In the genomic region with DNA sequence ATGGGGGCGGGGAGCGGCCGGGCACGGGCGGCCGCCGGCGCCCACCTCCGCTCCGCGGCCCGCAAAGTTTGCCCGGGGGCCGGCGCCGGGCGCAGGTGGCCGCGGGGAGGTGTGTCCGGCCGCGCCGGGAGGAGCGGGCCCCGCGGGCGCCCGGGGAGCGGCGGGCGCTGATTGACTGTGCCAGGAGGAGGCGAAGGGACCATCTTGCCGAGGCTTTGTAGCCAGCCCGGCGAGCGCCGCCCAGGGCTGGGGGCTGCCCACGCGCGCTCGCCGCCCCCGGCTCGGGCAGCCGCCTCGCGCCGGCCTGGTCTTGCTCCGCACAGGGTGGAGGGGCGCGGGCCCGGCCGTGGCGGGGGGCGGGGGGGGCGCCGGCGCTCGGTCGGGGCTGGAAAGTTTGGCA, we compare ENCODE assay signal across 9 cellular contexts. TPM values are rescaled to one million over a fixed set of nuclear protein-coding genes. Genes with fewer than 3 reads are reported as not detected.
A peak's percentile ranks its signal among the peaks of the same experiment; 100 is the strongest.
DNase-seq lines count a peak whose midpoint lies in the region; ATAC-seq and TF ChIP-seq lines count a peak whose summit lies in the region.
"Had no signal": no experiment of that assay in that cellular context is flagged by ENCODE, and none has a peak within 500 bp of the region (broad histone marks: within the 10 kb centered on the region; RNA-seq: fewer than 3 reads in every experiment).

No MANE protein-coding gene starts in this region.

- no peak overlapping the region for H3K27ac Mint-ChIP-seq in activated naive CD8-positive, alpha-beta T cell treated with anti-CD3 and anti-CD28 coated beads for 36 hours
- no peak overlapping the region for H3K27ac Mint-ChIP-seq in activated naive CD8-positive, alpha-beta T cell treated with anti-CD3 and anti-CD28 coated beads, Interleukin-2, amount 50 U/mL, for 24 hours
- no peak overlapping the region for H3K27ac Mint-ChIP-seq in WTC11
- H3K27ac Mint-ChIP-seq in CD8-positive, alpha-beta T cell = no peak overlapping the region

- 0% methylated on average over 7 of the region's 60 CpGs; no CpG with 5 or more reads in 1 of the 2 donors for WGBS in transverse colon (ENCODE audit: low coverage in 1 of 2), 2 donors

- H3K27ac ChIP-seq in transverse colon = peak overlapping the region; percentile 73 to 80 (median 76)
- H3K27ac ChIP-seq in CD8-positive, alpha-beta T cell (ENCODE audit: low read depth, low read length) = no peak overlapping the region

- peaks cover 4% of the 10 kb centered on the region for H3K27me3 ChIP-seq in transverse colon
- peaks cover 13% of the 10 kb centered on the region for H3K27me3 ChIP-seq in CD8-positive, alpha-beta T cell (ENCODE audit: insufficient read depth, low read length)

- H3K9me3 ChIP-seq in transverse colon = no peaks in the 10 kb centered on the region
- no peaks in the 10 kb centered on the region for H3K9me3 ChIP-seq in CD8-positive, alpha-beta T cell (ENCODE audit: low read length)

- CTCF ChIA-PET in WTC11 (lab: Charles Lee) = interaction anchor here (0.9 to 1.2 kb wide), 2 partner anchors 12 to 253 kb away, joined by 3 to 5 read pairs; no protein-coding TSS in a partner anchor
- CTCF ChIA-PET in CD8-positive, alpha-beta T cell (lab: Charles Lee) = no interaction called here

- no peak for TF ChIP-seq POLR2A in transverse colon (IDR thresholded peaks at IDR 0.05)

- intact Hi-C loops in left colon (cut with DNase I, micrococcal nuclease) (no loop called here), transverse colon (cut with DNase I; ENCODE audit: low total_unique reads) (no loop called here)
- intact Hi-C loops in CD8-positive, alpha-beta T cell (cut with DNase I, micrococcal nuclease) = no loop called here

- H3K36me3 ChIP-seq in transverse colon = no peaks in the 10 kb centered on the region
- no peaks in the 10 kb centered on the region for H3K36me3 ChIP-seq in CD8-positive, alpha-beta T cell (ENCODE audit: insufficient read depth, low read length)

- DNase-seq in activated naive CD8-positive, alpha-beta T cell treated with anti-CD3 and anti-CD28 coated beads for 36 hours = peak; percentile 9
- DNase-seq in activated naive CD8-positive, alpha-beta T cell treated with anti-CD3 and anti-CD28 coated beads, Interleukin-2, amount 50 U/mL, for 24 hours = no peak
- DNase-seq in WTC11 (ENCODE audit: low spot score) (no peak), left colon (no peak), transverse colon (no peak), cerebellar nuclear complex (lab: John Stamatoyannopoulos, UW) (no peak)
- DNase-seq in CD8-positive, alpha-beta T cell = no peak

- H3K4me1 ChIP-seq in transverse colon = peaks cover 3 to 38% (median 28%) of the 10 kb centered on the region in 4 donors
- no peaks in the 10 kb centered on the region for H3K4me1 ChIP-seq in CD8-positive, alpha-beta T cell (ENCODE audit: insufficient read depth, low read length)

- H3K9me3 Mint-ChIP-seq in activated naive CD8-positive, alpha-beta T cell treated with anti-CD3 and anti-CD28 coated beads for 36 hours = no peaks in the 10 kb centered on the region
- no peaks in the 10 kb centered on the region for H3K9me3 Mint-ChIP-seq in activated naive CD8-positive, alpha-beta T cell treated with anti-CD3 and anti-CD28 coated beads, Interleukin-2, amount 50 U/mL, for 24 hours
- H3K9me3 Mint-ChIP-seq in WTC11 = no peaks in the 10 kb centered on the region
- no peaks in the 10 kb centered on the region for H3K9me3 Mint-ChIP-seq in CD8-positive, alpha-beta T cell

- TF ChIP-seq EP300 in transverse colon (IDR thresholded peaks at IDR 0.05; ENCODE audit: low read depth) = no peak

- POLR2A ChIA-PET in WTC11 (lab: Charles Lee) = no interaction called here
- POLR2A ChIA-PET in CD8-positive, alpha-beta T cell (lab: Charles Lee) = no interaction called here

- in situ Hi-C loops in transverse colon (cut with MboI; ENCODE audit: low pct_ligation_motif_present in 1 of 4, low pct_unique_long_range_greater_than_20kb in 1 of 4, low sequenced_read_pairs in 3 of 4) = loop anchor here in 1 of 4 donors (25.0 kb wide), 1 partner anchor 151 kb away; no protein-coding TSS in a partner anchor

- no peak for TF ChIP-seq CTCF in WTC11 (IDR thresholded peaks at IDR 0.05)
- TF ChIP-seq CTCF in transverse colon (IDR thresholded peaks at IDR 0.05) = no peak
- TF ChIP-seq CTCF in CD8-positive, alpha-beta T cell (IDR thresholded peaks at IDR 0.05) = no peak

- ATAC-seq in activated naive CD8-positive, alpha-beta T cell treated with anti-CD3 and anti-CD28 coated beads, Interleukin-2, amount 50 U/mL, for 24 hours = no peak
- ATAC-seq in WTC11 (peak; percentile 17), left colon (peak; percentile 6), HG03432 (IDR thresholded peaks at IDR 0.05; ENCODE audit: unreplicated experiment) (no peak)
- ATAC-seq in CD8-positive, alpha-beta T cell = no peak

- no peak overlapping the region for H3K4me3 Mint-ChIP-seq in activated naive CD8-positive, alpha-beta T cell treated with anti-CD3 and anti-CD28 coated beads for 36 hours
- H3K4me3 Mint-ChIP-seq in activated naive CD8-positive, alpha-beta T cell treated with anti-CD3 and anti-CD28 coated beads, Interleukin-2, amount 50 U/mL, for 24 hours = no peak overlapping the region
- no peak overlapping the region for H3K4me3 Mint-ChIP-seq in WTC11
- no peak overlapping the region for H3K4me3 Mint-ChIP-seq in CD8-positive, alpha-beta T cell

- peaks cover 5% of the 10 kb centered on the region for H3K4me1 Mint-ChIP-seq in activated naive CD8-positive, alpha-beta T cell treated with anti-CD3 and anti-CD28 coated beads for 36 hours
- peaks cover 12% of the 10 kb centered on the region for H3K4me1 Mint-ChIP-seq in activated naive CD8-positive, alpha-beta T cell treated with anti-CD3 and anti-CD28 coated beads, Interleukin-2, amount 50 U/mL, for 24 hours
- 0 out of 2 replicates have a peak, but pooled peaks cover 10% of the 10 kb centered on the region for H3K4me1 Mint-ChIP-seq in WTC11
- H3K4me1 Mint-ChIP-seq in CD8-positive, alpha-beta T cell (ENCODE audit: low read depth) = peaks cover 6% of the 10 kb centered on the region

- peak overlapping the region; percentile 37 to 64 (median 58) for H3K4me3 ChIP-seq in transverse colon
- H3K4me3 ChIP-seq in CD8-positive, alpha-beta T cell (ENCODE audit: low read depth, low read length) = no peak overlapping the region

- H3K36me3 Mint-ChIP-seq in activated naive CD8-positive, alpha-beta T cell treated with anti-CD3 and anti-CD28 coated beads for 36 hours = no peaks in the 10 kb centered on the region
- no peaks in the 10 kb centered on the region for H3K36me3 Mint-ChIP-seq in activated naive CD8-positive, alpha-beta T cell treated with anti-CD3 and anti-CD28 coated beads, Interleukin-2, amount 50 U/mL, for 24 hours (ENCODE audit: low read depth)
- no peaks in the 10 kb centered on the region for H3K36me3 Mint-ChIP-seq in WTC11
- H3K36me3 Mint-ChIP-seq in CD8-positive, alpha-beta T cell = no peaks in the 10 kb centered on the region

- peaks cover 73% of the 10 kb centered on the region for H3K27me3 Mint-ChIP-seq in activated naive CD8-positive, alpha-beta T cell treated with anti-CD3 and anti-CD28 coated beads for 36 hours
- H3K27me3 Mint-ChIP-seq in activated naive CD8-positive, alpha-beta T cell treated with anti-CD3 and anti-CD28 coated beads, Interleukin-2, amount 50 U/mL, for 24 hours = peaks cover 70% of the 10 kb centered on the region
- H3K27me3 Mint-ChIP-seq in WTC11 (ENCODE audit: low read depth) = peaks cover 29% of the 10 kb centered on the region
- peaks cover 64% of the 10 kb centered on the region for H3K27me3 Mint-ChIP-seq in CD8-positive, alpha-beta T cell (ENCODE audit: low read depth)

TF ChIP-seq in WTC11, 78 proteins besides CTCF, POLR2A, EP300 and RAD21 (continues in another document):
- TF ChIP-seq, protein P1, sequence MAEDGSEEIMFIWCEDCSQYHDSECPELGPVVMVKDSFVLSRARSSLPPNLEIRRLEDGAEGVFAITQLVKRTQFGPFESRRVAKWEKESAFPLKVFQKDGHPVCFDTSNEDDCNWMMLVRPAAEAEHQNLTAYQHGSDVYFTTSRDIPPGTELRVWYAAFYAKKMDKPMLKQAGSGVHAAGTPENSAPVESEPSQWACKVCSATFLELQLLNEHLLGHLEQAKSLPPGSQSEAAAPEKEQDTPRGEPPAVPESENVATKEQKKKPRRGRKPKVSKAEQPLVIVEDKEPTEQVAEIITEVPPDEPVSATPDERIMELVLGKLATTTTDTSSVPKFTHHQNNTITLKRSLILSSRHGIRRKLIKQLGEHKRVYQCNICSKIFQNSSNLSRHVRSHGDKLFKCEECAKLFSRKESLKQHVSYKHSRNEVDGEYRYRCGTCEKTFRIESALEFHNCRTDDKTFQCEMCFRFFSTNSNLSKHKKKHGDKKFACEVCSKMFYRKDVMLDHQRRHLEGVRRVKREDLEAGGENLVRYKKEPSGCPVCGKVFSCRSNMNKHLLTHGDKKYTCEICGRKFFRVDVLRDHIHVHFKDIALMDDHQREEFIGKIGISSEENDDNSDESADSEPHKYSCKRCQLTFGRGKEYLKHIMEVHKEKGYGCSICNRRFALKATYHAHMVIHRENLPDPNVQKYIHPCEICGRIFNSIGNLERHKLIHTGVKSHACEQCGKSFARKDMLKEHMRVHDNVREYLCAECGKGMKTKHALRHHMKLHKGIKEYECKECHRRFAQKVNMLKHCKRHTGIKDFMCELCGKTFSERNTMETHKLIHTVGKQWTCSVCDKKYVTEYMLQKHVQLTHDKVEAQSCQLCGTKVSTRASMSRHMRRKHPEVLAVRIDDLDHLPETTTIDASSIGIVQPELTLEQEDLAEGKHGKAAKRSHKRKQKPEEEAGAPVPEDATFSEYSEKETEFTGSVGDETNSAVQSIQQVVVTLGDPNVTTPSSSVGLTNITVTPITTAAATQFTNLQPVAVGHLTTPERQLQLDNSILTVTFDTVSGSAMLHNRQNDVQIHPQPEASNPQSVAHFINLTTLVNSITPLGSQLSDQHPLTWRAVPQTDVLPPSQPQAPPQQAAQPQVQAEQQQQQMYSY (CRISPR knock-in tag; IDR thresholded peaks at IDR 0.05) = no peak
- TF ChIP-seq OVOL2 (CRISPR knock-in tag; IDR thresholded peaks at IDR 0.05; ENCODE audit: borderline replicate concordance) = no peak
- TF ChIP-seq, protein P2, sequence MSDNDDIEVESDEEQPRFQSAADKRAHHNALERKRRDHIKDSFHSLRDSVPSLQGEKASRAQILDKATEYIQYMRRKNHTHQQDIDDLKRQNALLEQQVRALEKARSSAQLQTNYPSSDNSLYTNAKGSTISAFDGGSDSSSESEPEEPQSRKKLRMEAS (CRISPR knock-in tag; IDR thresholded peaks at IDR 0.05) = no peak

RNA-seq across cellular contexts. Expression of a gene that starts 0.4 kb away (rescaled TPM):
- under 1 TPM in 1 of 2 experiments, not detected in 1; 0.04 TPM for total RNA-seq in activated naive CD8-positive, alpha-beta T cell treated with anti-CD3 and anti-CD28 coated beads for 36 hours
- total RNA-seq in WTC11 (2021) = 12.0 to 18.5 TPM (median 13.1 TPM) in 3 replicates
- 10 to 100 TPM; 43.3 to 72.8 TPM for total RNA-seq in left colon
- 100 to 1,000 TPM in 1 of 4 donors, 10 to 100 TPM in 2, 1 to 10 TPM in 1; 3.0 to 152 (median 27.9) TPM for total RNA-seq in transverse colon
- total RNA-seq in CD8-positive, alpha-beta T cell = not detected

RNA-seq across cellular contexts. Expression of a gene that starts 58.0 kb away (rescaled TPM):
- total RNA-seq in activated naive CD8-positive, alpha-beta T cell treated with anti-CD3 and anti-CD28 coated beads for 36 hours = not detected
- total RNA-seq in WTC11 (2021) (0.61 to 1.1 TPM (median 0.62 TPM) in 3 replicates), left colon (100 to 1,000 TPM in 1 of 2 donors, 10 to 100 TPM in 1; 32.5 to 150 TPM), transverse colon (100 to 1,000 TPM in 3 of 4 donors, 10 to 100 TPM in 1; 62.9 to 163 (median 118) TPM)
- not detected for total RNA-seq in CD8-positive, alpha-beta T cell
- total RNA-seq: lung microvascular endothelial cell had no signal

Comparison
In these comparisons a context has a peak if more than half of its experiments do, and no peak if none do; other contexts are left out.
1. ATAC-seq: peak in WTC11 (single experiment) and left colon (single experiment); none in activated naive CD8-positive, alpha-beta T cell treated with anti-CD3 and anti-CD28 coated beads, Interleukin-2, amount 50 U/mL, for 24 hours (single experiment), HG03432 (single experiment) and CD8-positive, alpha-beta T cell (single experiment).
2. RNA of a gene that starts 58.0 kb away (total RNA-seq): 32.5 to 150 TPM in left colon and 62.9 to 163 TPM in transverse colon; 0.61 to 1.1 TPM in WTC11, not detected in activated naive CD8-positive, alpha-beta T cell treated with anti-CD3 and anti-CD28 coated beads for 36 hours and not detected in CD8-positive, alpha-beta T cell; every median in the first group is over 10 times any median in the second.